Comparison of ENCODE assay signal across 12 cellular contexts in the genomic region with DNA sequence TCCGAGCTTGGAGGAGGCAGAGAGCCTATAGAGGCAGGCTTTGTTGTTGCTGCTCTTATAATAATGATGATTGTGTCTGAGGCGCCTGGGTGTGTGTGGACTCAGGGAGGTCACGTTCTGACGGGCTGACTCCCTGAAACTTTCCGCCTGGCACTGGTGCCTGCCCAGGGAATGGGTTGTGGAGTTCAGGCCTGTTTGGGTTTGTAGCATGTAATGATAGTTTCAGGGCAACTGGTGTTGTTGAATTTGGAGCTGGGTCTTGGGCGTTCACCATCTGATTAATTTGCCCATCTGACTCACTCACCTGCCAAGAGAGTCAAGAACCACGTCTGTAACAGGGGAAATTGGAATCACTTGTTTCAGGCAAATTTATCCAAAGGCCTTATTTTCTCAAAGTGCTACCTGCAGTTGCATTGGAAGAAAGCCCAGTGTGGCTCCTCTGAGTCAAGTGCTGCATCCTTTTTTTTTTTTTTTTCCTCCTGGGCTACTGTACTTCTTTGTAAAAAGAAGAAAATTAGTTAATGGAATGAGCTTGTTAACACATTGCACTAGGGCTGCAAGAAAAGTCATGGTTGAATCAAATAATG.
"Had no signal": no experiment of that assay in that cellular context is flagged by ENCODE, and none has a peak within 500 bp of the region (broad histone marks: within the 10 kb centered on the region; RNA-seq: fewer than 3 reads in every experiment).

No MANE protein-coding gene starts in this region.

- ATAC-seq: activated T-helper 17 cell treated with anti-CD3 and anti-CD28 coated beads, Interleukin-2, amount 50 U/mL, for 72 hours; naive thymus-derived CD4-positive, alpha-beta T cell; right cardiac atrium had no signal

- H3K27me3 ChIP-seq: tibial nerve had no signal

- H3K36me3 ChIP-seq: tibial nerve had no signal

- DNase-seq: activated B cell treated with CpG ODN at 0.5 μM for 24 hours; activated CD4-positive, alpha-beta T cell treated with anti-CD3 and anti-CD28 coated beads, Interleukin-2, amount 10 ng/mL, durations not matched to agents 24 days and 14 days; activated CD8-positive, alpha-beta memory T cell treated with anti-CD3 and anti-CD28 coated beads for 24 hours; activated naive CD4-positive, alpha-beta T cell treated with anti-CD3 and anti-CD28 coated beads for 36 hours; central memory CD4-positive, alpha-beta T cell; erythroblast; left cardiac atrium; naive thymus-derived CD4-positive, alpha-beta T cell; right cardiac atrium had no signal

- H3K4me3 ChIP-seq: smooth muscle cell, tibial nerve had no signal

- H3K27ac ChIP-seq: tibial nerve had no signal
